ENCODE assay signal across 2 cellular contexts in the genomic region with DNA sequence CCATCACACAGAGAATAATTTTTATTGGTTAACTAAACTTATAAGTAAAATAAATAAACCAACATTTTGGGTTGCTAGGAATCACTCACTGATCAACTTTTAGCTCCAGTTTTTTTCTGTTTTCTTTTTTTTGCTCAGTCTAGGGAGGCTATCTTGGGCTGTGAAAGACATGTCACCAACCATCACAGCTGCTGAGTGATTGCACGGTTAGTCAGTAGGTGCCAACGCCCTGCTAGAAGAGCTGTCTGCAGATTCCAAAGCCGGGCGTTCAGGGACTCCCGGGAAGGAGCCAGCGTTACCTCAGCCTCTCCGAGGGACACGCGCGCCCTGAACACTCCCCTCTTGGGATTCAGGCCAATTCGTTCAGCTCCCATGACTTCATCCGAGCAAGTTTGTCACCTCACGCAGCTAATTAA.
TF ChIP-seq lines count a peak whose summit lies in the region.

No MANE protein-coding gene starts in this region.

TF ChIP-seq in IMR-90, 13 proteins besides CTCF, POLR2A, EP300 and RAD21:
- TF ChIP-seq MXI1 (IDR thresholded peaks at IDR 0.05; ENCODE audit: borderline replicate concordance, low read depth, low read length) (peak; percentile 95; the same call in 1 of the 2 replicates), SMC3 (IDR thresholded peaks at IDR 0.05; ENCODE audit: low read depth, low read length) (no peak)

TF ChIP-seq in neural cell, 6 proteins besides CTCF, POLR2A, EP300 and RAD21:
- TF ChIP-seq MXI1 (conservative IDR thresholded peaks at IDR 0.05; ENCODE audit: poor library complexity, severe bottlenecking) (no peak), TAF1 (IDR thresholded peaks at IDR 0.05; ENCODE audit: low read depth) (no peak), POLR2AphosphoS5 (IDR thresholded peaks at IDR 0.05) (no peak), SMC3 (conservative IDR thresholded peaks at IDR 0.05; ENCODE audit: poor library complexity) (no peak), EZH2 (IDR thresholded peaks at IDR 0.05; ENCODE audit: borderline replicate concordance, insufficient read depth, low read length, poor library complexity, severe bottlenecking) (no peak)
- TF ChIP-seq, protein P1, sequence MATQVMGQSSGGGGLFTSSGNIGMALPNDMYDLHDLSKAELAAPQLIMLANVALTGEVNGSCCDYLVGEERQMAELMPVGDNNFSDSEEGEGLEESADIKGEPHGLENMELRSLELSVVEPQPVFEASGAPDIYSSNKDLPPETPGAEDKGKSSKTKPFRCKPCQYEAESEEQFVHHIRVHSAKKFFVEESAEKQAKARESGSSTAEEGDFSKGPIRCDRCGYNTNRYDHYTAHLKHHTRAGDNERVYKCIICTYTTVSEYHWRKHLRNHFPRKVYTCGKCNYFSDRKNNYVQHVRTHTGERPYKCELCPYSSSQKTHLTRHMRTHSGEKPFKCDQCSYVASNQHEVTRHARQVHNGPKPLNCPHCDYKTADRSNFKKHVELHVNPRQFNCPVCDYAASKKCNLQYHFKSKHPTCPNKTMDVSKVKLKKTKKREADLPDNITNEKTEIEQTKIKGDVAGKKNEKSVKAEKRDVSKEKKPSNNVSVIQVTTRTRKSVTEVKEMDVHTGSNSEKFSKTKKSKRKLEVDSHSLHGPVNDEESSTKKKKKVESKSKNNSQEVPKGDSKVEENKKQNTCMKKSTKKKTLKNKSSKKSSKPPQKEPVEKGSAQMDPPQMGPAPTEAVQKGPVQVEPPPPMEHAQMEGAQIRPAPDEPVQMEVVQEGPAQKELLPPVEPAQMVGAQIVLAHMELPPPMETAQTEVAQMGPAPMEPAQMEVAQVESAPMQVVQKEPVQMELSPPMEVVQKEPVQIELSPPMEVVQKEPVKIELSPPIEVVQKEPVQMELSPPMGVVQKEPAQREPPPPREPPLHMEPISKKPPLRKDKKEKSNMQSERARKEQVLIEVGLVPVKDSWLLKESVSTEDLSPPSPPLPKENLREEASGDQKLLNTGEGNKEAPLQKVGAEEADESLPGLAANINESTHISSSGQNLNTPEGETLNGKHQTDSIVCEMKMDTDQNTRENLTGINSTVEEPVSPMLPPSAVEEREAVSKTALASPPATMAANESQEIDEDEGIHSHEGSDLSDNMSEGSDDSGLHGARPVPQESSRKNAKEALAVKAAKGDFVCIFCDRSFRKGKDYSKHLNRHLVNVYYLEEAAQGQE (IDR thresholded peaks at IDR 0.05; ENCODE audit: borderline replicate concordance), result no peak
